ENCODE assay signal across 31 cellular contexts in genomic region chr7:99265848-99266247, GRCh38. TPM values are rescaled to one million over a fixed set of nuclear protein-coding genes. Genes with fewer than 3 reads are reported as not detected.
"Had no signal": no experiment of that assay in that cellular context is flagged by ENCODE, and none has a peak within 500 bp of the region (broad histone marks: within the 10 kb centered on the region; RNA-seq: fewer than 3 reads in every experiment).

No MANE protein-coding gene starts in this region.

- ATAC-seq: activated CD8-positive, alpha-beta T cell treated with anti-CD3 and anti-CD28 coated beads for 36 hours; activated naive CD8-positive, alpha-beta T cell treated with anti-CD3 and anti-CD28 coated beads, Interleukin-2, amount 50 U/mL, for 24 hours had no signal

- H3K9me3 ChIP-seq: ascending aorta had no signal

- H3K36me3 ChIP-seq: ascending aorta, cardiac muscle cell had no signal

- FAIRE-seq: TTC549 had no signal

- DNase-seq: activated B cell treated with CpG ODN at 0.5 μM for 24 hours; activated CD4-positive, alpha-beta memory T cell treated with anti-CD3 and anti-CD28 coated beads for 36 hours; activated CD4-positive, alpha-beta T cell treated with anti-CD3 and anti-CD28 coated beads for 4 hours; activated CD4-positive, alpha-beta T cell treated with anti-CD3 and anti-CD28 coated beads, Interleukin-2, amount 10 ng/mL, durations not matched to agents 24 days and 14 days; activated CD4-positive, alpha-beta T cell treated with anti-CD3 and anti-CD28 coated beads, Interleukin-2, amount 50 U/mL, for 1 hour; activated CD4-positive, alpha-beta T cell treated with anti-CD3 and anti-CD28 coated beads, Interleukin-2, amount 50 U/mL, for 4 hours; activated CD4-positive, CD25-positive, alpha-beta regulatory T cell treated with anti-CD3 and anti-CD28 coated beads, Interleukin-2, amount 50 U/mL, for 72 hours; activated CD8-positive, alpha-beta memory T cell treated with anti-CD3 and anti-CD28 coated beads, Interleukin-2, amount 50 U/mL, for 4 hours; activated CD8-positive, alpha-beta T cell treated with anti-CD3 and anti-CD28 coated beads for 36 hours; activated effector memory CD4-positive, alpha-beta T cell treated with Interleukin-2 at 50 U/mL for 16 hours; activated gamma-delta T cell; activated naive CD4-positive, alpha-beta T cell treated with anti-CD3 and anti-CD28 coated beads, Interleukin-2, amount 10 ng/mL, durations not matched to agents 7 days and 5 days; activated naive CD4-positive, alpha-beta T cell treated with Interleukin-2 at 50 U/mL for 16 hours; activated naive CD8-positive, alpha-beta T cell treated with anti-CD3 and anti-CD28 coated beads, Interleukin-2, amount 10 ng/mL, durations not matched to agents 7 days and 5 days; activated naive CD8-positive, alpha-beta T cell treated with anti-CD3 and anti-CD28 coated beads, Interleukin-2, amount 50 U/mL, for 24 hours; activated T-cell treated with anti-CD3 and anti-CD28 coated beads, Interleukin-2, amount 50 U/mL, for 24 hours; activated T-cell treated with anti-CD3 and anti-CD28 coated beads, Interleukin-2, amount 50 U/mL, for 48 hours; amygdala; anterior cingulate cortex; caudate nucleus; T-helper 1 cell; T-helper 2 cell; T-helper 9 cell had no signal

- H3K4me3 ChIP-seq: ascending aorta, cardiac muscle cell had no signal

- H3K27ac ChIP-seq: ascending aorta, cardiac muscle cell, VCaP had no signal

- H3K27me3 ChIP-seq: ascending aorta, cardiac muscle cell had no signal

RNA-seq across cellular contexts. Expression of gene MYH16, which starts 6.8 kb away (rescaled TPM):
- total RNA-seq: activated B cell treated with CpG ODN at 0.5 μM for 24 hours; activated CD4-positive, alpha-beta memory T cell treated with anti-CD3 and anti-CD28 coated beads for 36 hours; activated CD4-positive, alpha-beta T cell treated with anti-CD3 and anti-CD28 coated beads, Interleukin-2, amount 10 ng/mL, durations not matched to agents 24 days and 14 days; activated CD8-positive, alpha-beta memory T cell treated with anti-CD3 and anti-CD28 coated beads for 36 hours; activated CD8-positive, alpha-beta T cell treated with anti-CD3 and anti-CD28 coated beads for 36 hours; activated naive CD8-positive, alpha-beta T cell treated with anti-CD3 and anti-CD28 coated beads, Interleukin-2, amount 10 ng/mL, durations not matched to agents 7 days and 5 days; activated T-helper 2 cell treated with anti-CD3 and anti-CD28 coated beads, Interferon-gamma antibody, Interleukin-2, Interleukin-4, amounts not matched to agents 10 μg/mL and 5 μg/mL and 100 μg/mL, durations not matched to agents 14 hours and 24 hours and 36 hours; ascending aorta; cardiac muscle cell; cerebellum had no signal
- polyA plus RNA-seq: adipose tissue had no signal

RNA-seq across cellular contexts. Expression of gene KPNA7, which starts 57.9 kb away (rescaled TPM):
- total RNA-seq: activated B cell treated with CpG ODN at 0.5 μM for 24 hours; activated CD4-positive, alpha-beta memory T cell treated with anti-CD3 and anti-CD28 coated beads for 36 hours; activated CD4-positive, alpha-beta T cell treated with anti-CD3 and anti-CD28 coated beads, Interleukin-2, amount 10 ng/mL, durations not matched to agents 24 days and 14 days; activated CD8-positive, alpha-beta memory T cell treated with anti-CD3 and anti-CD28 coated beads for 36 hours; activated naive CD8-positive, alpha-beta T cell treated with anti-CD3 and anti-CD28 coated beads, Interleukin-2, amount 10 ng/mL, durations not matched to agents 7 days and 5 days; activated T-helper 2 cell treated with anti-CD3 and anti-CD28 coated beads, Interferon-gamma antibody, Interleukin-2, Interleukin-4, amounts not matched to agents 10 μg/mL and 5 μg/mL and 100 μg/mL, durations not matched to agents 14 hours and 24 hours and 36 hours; ascending aorta; cardiac muscle cell; cerebellum had no signal
- polyA plus RNA-seq: cardiac muscle cell had no signal
